In the genomic region with DNA sequence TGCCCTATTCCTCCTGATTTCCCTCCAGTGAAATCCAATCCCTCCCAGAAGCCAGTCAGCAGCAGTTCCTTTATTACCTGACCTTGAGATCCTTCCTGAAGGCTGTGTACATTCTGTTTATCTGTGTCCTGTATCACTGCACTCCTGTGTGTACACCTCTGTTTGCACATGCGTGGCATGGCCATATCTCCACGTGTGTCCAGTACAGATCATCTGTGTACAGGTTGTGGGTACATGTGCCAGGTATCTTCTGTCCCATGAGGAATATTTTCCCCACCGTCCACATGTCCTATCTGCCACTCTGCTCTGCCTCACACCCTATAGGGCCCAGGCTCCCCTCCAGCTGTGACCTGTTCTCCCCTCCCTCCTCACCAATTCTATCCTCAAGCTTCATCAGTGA, we compare ENCODE assay signal across 10 cellular contexts. TPM values are rescaled to one million over a fixed set of nuclear protein-coding genes. Genes with fewer than 3 reads are reported as not detected.
DNase-seq lines count a peak whose midpoint lies in the region; ATAC-seq and TF ChIP-seq lines count a peak whose summit lies in the region.
"Had no signal": no experiment of that assay in that cellular context is flagged by ENCODE, and none has a peak within 500 bp of the region (broad histone marks: within the 10 kb centered on the region; RNA-seq: fewer than 3 reads in every experiment).

No MANE protein-coding gene starts in this region.

- ATAC-seq in activated T-cell treated with anti-CD3 and anti-CD28 coated beads, Interleukin-2, amount 50 U/mL, for 4 hours = no peak
- no peak for ATAC-seq in activated naive CD8-positive, alpha-beta T cell treated with anti-CD3 and anti-CD28 coated beads, Interleukin-2, amount 50 U/mL, for 24 hours
- ATAC-seq in GM21576 (IDR thresholded peaks at IDR 0.05; ENCODE audit: unreplicated experiment) = no peak
- no peak for ATAC-seq in HG02678 (IDR thresholded peaks at IDR 0.05; ENCODE audit: unreplicated experiment)

- no peak for TF ChIP-seq POLR2A in thyroid gland (IDR thresholded peaks at IDR 0.05)

- H3K27ac ChIP-seq in mesenchymal stem cell (ENCODE audit: low read length, poor library complexity, severe bottlenecking) = no peak overlapping the region
- H3K27ac ChIP-seq in thyroid gland = peak overlapping the region; percentile 20 to 98 (median 91)
- H3K27ac ChIP-seq: ovary had no signal

- peaks cover 44% of the 10 kb centered on the region for H3K36me3 Mint-ChIP-seq in activated T-cell treated with anti-CD3 and anti-CD28 coated beads, Interleukin-2, amount 50 U/mL, for 4 hours (ENCODE audit: insufficient read depth)
- peaks cover 70% of the 10 kb centered on the region for H3K36me3 Mint-ChIP-seq in activated naive CD8-positive, alpha-beta T cell treated with anti-CD3 and anti-CD28 coated beads, Interleukin-2, amount 50 U/mL, for 24 hours (ENCODE audit: low read depth)

- no peak overlapping the region for H3K4ac ChIP-seq in mesenchymal stem cell (ENCODE audit: low read depth in 1 of 2, low read length in 2 of 2)

- H3K9me3 ChIP-seq in mesenchymal stem cell (ENCODE audit: control insufficient read depth, low read length) (no peaks in the 10 kb centered on the region), thyroid gland (no peaks in the 10 kb centered on the region)
- H3K9me3 ChIP-seq: ovary had no signal

- H3K18ac ChIP-seq in mesenchymal stem cell (ENCODE audit: low read depth in 1 of 2, low read length in 2 of 2) = no peak overlapping the region

- H2BK12ac ChIP-seq in mesenchymal stem cell (ENCODE audit: low read length in 2 of 2) = no peak overlapping the region

- no peak overlapping the region for H2AK5ac ChIP-seq in mesenchymal stem cell (ENCODE audit: low read length, severe bottlenecking)

- H3K27me3 ChIP-seq in mesenchymal stem cell (ENCODE audit: control insufficient read depth in 1 of 2, insufficient read depth in 1 of 2, low read length in 2 of 2) (no peaks in the 10 kb centered on the region), thyroid gland (no peaks in the 10 kb centered on the region)
- H3K27me3 ChIP-seq: ovary had no signal

- H3K4me2 ChIP-seq in mesenchymal stem cell (ENCODE audit: low read length, poor library complexity, severe bottlenecking) = peak overlapping the region; percentile 26

- WGBS in mesenchymal stem cell = 90% methylated on average over 3 of the region's 3 CpGs
- 45 to 64% methylated on average over 3 of the region's 3 CpGs for WGBS in thyroid gland, 2 donors

- H3K4me1 ChIP-seq in mesenchymal stem cell (ENCODE audit: control insufficient read depth, insufficient read depth, low read depth, low read length) (peaks cover 11% of the 10 kb centered on the region), thyroid gland (peaks cover 33 to 35% of the 10 kb centered on the region in 2 donors)

- H2AFZ ChIP-seq in mesenchymal stem cell (ENCODE audit: low read depth, low read length) = no peak overlapping the region

- H4K91ac ChIP-seq in mesenchymal stem cell (ENCODE audit: low read length) = no peak overlapping the region

- no peak overlapping the region for H3K14ac ChIP-seq in mesenchymal stem cell (ENCODE audit: low read length in 2 of 2)

- intact Hi-C loops in thyroid gland (cut with DNase I) = loop anchor here (5.0 kb wide), 1 partner anchor 49 kb away; a partner anchor contains a TSS

- no peak overlapping the region for H2BK120ac ChIP-seq in mesenchymal stem cell (ENCODE audit: low read depth, low read length)

- H3K9ac ChIP-seq in mesenchymal stem cell (ENCODE audit: low read length) = peak overlapping the region; percentile 55

- peaks cover 68% of the 10 kb centered on the region for H3K4me1 Mint-ChIP-seq in activated T-cell treated with anti-CD3 and anti-CD28 coated beads, Interleukin-2, amount 50 U/mL, for 4 hours (ENCODE audit: low read depth)
- peaks cover 58% of the 10 kb centered on the region for H3K4me1 Mint-ChIP-seq in activated naive CD8-positive, alpha-beta T cell treated with anti-CD3 and anti-CD28 coated beads, Interleukin-2, amount 50 U/mL, for 24 hours

- H3K79me1 ChIP-seq in mesenchymal stem cell (replicated peaks; ENCODE audit: low read length, poor library complexity, severe bottlenecking) = peaks cover 9% of the 10 kb centered on the region

- H3K27me3 Mint-ChIP-seq in activated T-cell treated with anti-CD3 and anti-CD28 coated beads, Interleukin-2, amount 50 U/mL, for 4 hours (ENCODE audit: low read depth) = no peaks in the 10 kb centered on the region
- H3K27me3 Mint-ChIP-seq in activated naive CD8-positive, alpha-beta T cell treated with anti-CD3 and anti-CD28 coated beads, Interleukin-2, amount 50 U/mL, for 24 hours = no peaks in the 10 kb centered on the region

- peaks cover 36 to 55% of the 10 kb centered on the region in 2 experiments for H3K36me3 ChIP-seq in mesenchymal stem cell (ENCODE audit: control insufficient read depth in 1 of 2, insufficient read depth in 2 of 2, low read depth in 1 of 2, low read length in 2 of 2)
- H3K36me3 ChIP-seq in thyroid gland = peaks cover 36 to 43% of the 10 kb centered on the region in 2 donors
- H3K36me3 ChIP-seq: ovary had no signal

- no peak for TF ChIP-seq CTCF in thyroid gland (IDR thresholded peaks at IDR 0.05)

- peak overlapping the region; percentile 96 for H3K27ac Mint-ChIP-seq in activated naive CD8-positive, alpha-beta T cell treated with anti-CD3 and anti-CD28 coated beads, Interleukin-2, amount 50 U/mL, for 24 hours

- H3K4me3 Mint-ChIP-seq in activated T-cell treated with anti-CD3 and anti-CD28 coated beads, Interleukin-2, amount 50 U/mL, for 4 hours = peak overlapping the region; percentile 99
- H3K4me3 Mint-ChIP-seq in activated naive CD8-positive, alpha-beta T cell treated with anti-CD3 and anti-CD28 coated beads, Interleukin-2, amount 50 U/mL, for 24 hours = peak overlapping the region; percentile 97

- H3K4me3 ChIP-seq in mesenchymal stem cell (ENCODE audit: insufficient read depth in 1 of 2, low read depth in 1 of 2, low read length in 2 of 2) (no peak overlapping the region), thyroid gland (replicated peaks in 1 of 3) (no peak overlapping the region)
- H3K4me3 ChIP-seq: ovary had no signal

- H3K9me3 Mint-ChIP-seq in activated T-cell treated with anti-CD3 and anti-CD28 coated beads, Interleukin-2, amount 50 U/mL, for 4 hours = no peaks in the 10 kb centered on the region
- no peaks in the 10 kb centered on the region for H3K9me3 Mint-ChIP-seq in activated naive CD8-positive, alpha-beta T cell treated with anti-CD3 and anti-CD28 coated beads, Interleukin-2, amount 50 U/mL, for 24 hours

- H2BK15ac ChIP-seq in mesenchymal stem cell (ENCODE audit: low read depth, poor library complexity, severe bottlenecking) = no peak overlapping the region

- no peak overlapping the region for H3K23ac ChIP-seq in mesenchymal stem cell (ENCODE audit: low read length in 2 of 2)

- DNase-seq in activated T-cell treated with anti-CD3 and anti-CD28 coated beads, Interleukin-2, amount 50 U/mL, for 4 hours = no peak
- no peak for DNase-seq in activated T-cell treated with anti-CD3 and anti-CD28 coated beads, Interleukin-2, amount 50 U/mL, for 1 hour
- no peak for DNase-seq in activated naive CD8-positive, alpha-beta T cell treated with anti-CD3 and anti-CD28 coated beads, Interleukin-2, amount 50 U/mL, for 24 hours
- DNase-seq in mesenchymal stem cell = no peak
- DNase-seq in thyroid gland = no peak
- no peak for DNase-seq in NCI-H1436 treated with DMSO at 0.1 percent for 48 hours (lab: John Stamatoyannopoulos, UW)
- DNase-seq: dermis blood vessel endothelial cell, ovary had no signal

- no peak overlapping the region for H2BK5ac ChIP-seq in mesenchymal stem cell (ENCODE audit: low read depth, low read length, poor library complexity, severe bottlenecking)

- H4K8ac ChIP-seq in mesenchymal stem cell (ENCODE audit: low read length) = no peak overlapping the region

RNA-seq across cellular contexts. Expression of a gene that starts 2.8 kb away (rescaled TPM):
- 100 to 1,000 TPM; 126 to 148 (median 142) TPM for total RNA-seq in activated T-cell treated with anti-CD3 and anti-CD28 coated beads, Interleukin-2, amount 50 U/mL, for 4 hours
- 60.1 TPM for polyA plus RNA-seq in mesenchymal stem cell (2013, experiment 1 of 2)
- polyA plus RNA-seq in mesenchymal stem cell (2013, experiment 2 of 2) = 59.9 TPM
- total RNA-seq in thyroid gland = 10 to 100 TPM; 64.9 to 95.3 (median 82.2) TPM

RNA-seq across cellular contexts. Expression of a gene that starts 3.6 kb away (rescaled TPM):
- 1 to 10 TPM; 2.3 to 2.8 (median 2.6) TPM for total RNA-seq in activated T-cell treated with anti-CD3 and anti-CD28 coated beads, Interleukin-2, amount 50 U/mL, for 4 hours
- 46.8 TPM for polyA plus RNA-seq in mesenchymal stem cell (2013, experiment 1 of 2)
- polyA plus RNA-seq in mesenchymal stem cell (2013, experiment 2 of 2) = 46.4 TPM
- total RNA-seq in thyroid gland = 1 to 10 TPM in 2 of 4 donors, under 1 TPM in 2; 0.46 to 1.6 (median 1.2) TPM

RNA-seq across cellular contexts. Expression of a gene that starts 9.0 kb away (rescaled TPM):
- 1 to 10 TPM in 2 of 3 donors, under 1 TPM in 1; 0.99 to 1.3 (median 1.1) TPM for total RNA-seq in activated T-cell treated with anti-CD3 and anti-CD28 coated beads, Interleukin-2, amount 50 U/mL, for 4 hours
- polyA plus RNA-seq in mesenchymal stem cell (2013, experiment 1 of 2) = 3.3 TPM
- 3.3 TPM for polyA plus RNA-seq in mesenchymal stem cell (2013, experiment 2 of 2)
- total RNA-seq in thyroid gland = 10 to 100 TPM in 3 of 4 donors, 1 to 10 TPM in 1; 7.8 to 22.6 (median 14.8) TPM

RNA-seq across cellular contexts. Expression of a gene that starts 14.0 kb away (rescaled TPM):
- total RNA-seq in activated T-cell treated with anti-CD3 and anti-CD28 coated beads, Interleukin-2, amount 50 U/mL, for 4 hours = 10 to 100 TPM; 22.0 to 25.7 (median 22.2) TPM
- polyA plus RNA-seq in mesenchymal stem cell (2013, experiment 1 of 2) = 5.4 TPM
- polyA plus RNA-seq in mesenchymal stem cell (2013, experiment 2 of 2) = 4.4 TPM
- 10 to 100 TPM; 14.9 to 22.2 (median 18.3) TPM for total RNA-seq in thyroid gland

RNA-seq across cellular contexts. Expression of a gene that starts 20.2 kb away (rescaled TPM):
- under 1 TPM; 0.22 to 0.53 (median 0.28) TPM for total RNA-seq in activated T-cell treated with anti-CD3 and anti-CD28 coated beads, Interleukin-2, amount 50 U/mL, for 4 hours
- 0.12 TPM for polyA plus RNA-seq in mesenchymal stem cell (2013, experiment 1 of 2)
- 0.12 TPM for polyA plus RNA-seq in mesenchymal stem cell (2013, experiment 2 of 2)
- total RNA-seq in thyroid gland = 10 to 100 TPM in 1 of 4 donors, 1 to 10 TPM in 3; 4.0 to 16.8 (median 5.0) TPM
